8 cellular contexts compared by ENCODE assay signal in the genomic region with DNA sequence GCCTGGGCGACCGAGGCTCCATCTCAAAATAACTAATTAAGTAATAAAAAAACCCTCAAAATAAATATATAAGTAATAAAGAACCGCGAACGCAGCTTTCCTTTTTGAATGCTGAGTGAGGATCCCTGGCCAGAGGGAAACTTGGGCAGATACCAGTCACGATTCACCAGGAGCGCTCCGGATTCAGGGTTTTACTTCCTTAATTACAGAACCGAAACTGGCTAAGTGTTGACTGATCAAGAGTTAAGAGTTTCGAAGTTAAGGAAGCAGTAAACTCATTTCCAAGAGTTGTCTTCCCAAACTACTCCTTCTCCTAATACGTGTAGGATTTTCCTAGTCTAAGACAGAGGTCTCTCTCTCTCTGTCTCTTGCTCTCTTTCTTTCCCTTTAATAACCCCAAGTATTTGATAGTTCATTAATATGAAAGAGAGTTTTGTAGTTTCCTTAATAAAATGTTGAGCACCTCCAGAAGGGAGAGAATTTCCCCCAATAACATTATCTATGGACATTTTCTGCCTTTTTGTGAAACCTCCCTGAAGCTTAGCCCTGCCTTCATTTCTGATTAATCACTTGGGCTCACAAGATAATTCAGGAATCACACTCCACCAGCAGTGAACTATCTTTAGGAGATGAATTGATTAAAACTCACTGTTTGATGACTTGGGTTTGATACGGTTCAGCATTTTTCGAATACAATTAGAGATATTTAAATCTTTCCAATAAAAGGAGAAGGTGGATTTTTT.
A peak's percentile ranks its signal among the peaks of the same experiment; 100 is the strongest.
DNase-seq lines count a peak whose midpoint lies in the region; ATAC-seq and TF ChIP-seq lines count a peak whose summit lies in the region.

No MANE protein-coding gene starts in this region.

- BruUV-seq in Panc1 (replicated peaks; lab: Mats Ljungman, UMichigan): TSS peak; percentile 89

- DNase-seq in GM12865 (ENCODE audit: low read depth): peak; percentile 62
- DNase-seq in Panc1 (ENCODE audit: low read depth, low spot score): no peak
- DNase-seq in germinal center (ENCODE audit: low spot score): peak; percentile 40
- no peak for DNase-seq in sciatic nerve (ENCODE audit: low spot score)
- no peak for DNase-seq in glomerular visceral epithelial cell (ENCODE audit: extremely low spot score)
- DNase-seq in HCEC 1CT: no peak
- no peak for DNase-seq in AG20443 (ENCODE audit: low spot score)
- DNase-seq in mesenteric fat pad (ENCODE audit: low spot score): no peak

- peak overlapping the region; percentile 100 for H3K27ac ChIP-seq in Panc1 (ENCODE audit: low read length)

- H3K4me3 ChIP-seq in GM12865 (ENCODE audit: low read depth, low read length): peak overlapping the region; percentile 40
- H3K4me3 ChIP-seq in Panc1 (ENCODE audit: low read depth in 2 of 2, low read length in 2 of 2): peak overlapping the region; percentile 4 to 36; a peak in 3 of 4 replicates

- no peaks in the 10 kb centered on the region for H3K27me3 ChIP-seq in Panc1 (ENCODE audit: control insufficient read depth, insufficient read depth, low read length)

- peaks cover 62% of the 10 kb centered on the region for H3K4me1 ChIP-seq in Panc1 (ENCODE audit: control insufficient read depth, insufficient read depth, low read length)

- intact Hi-C loops in Panc1 (cut with micrococcal nuclease; ENCODE audit: unreplicated experiment): loop anchor here (5.0 kb wide), 1 partner anchor 33 kb away; no protein-coding TSS in a partner anchor
- intact Hi-C loops in sciatic nerve (cut with DNase I): no loop called here

- no peak for TF ChIP-seq CTCF in GM12865 (IDR thresholded peaks at IDR 0.05; ENCODE audit: insufficient read depth, low read depth, low read length, missing control alignments)
- TF ChIP-seq CTCF in Panc1 (IDR thresholded peaks at IDR 0.05): no peak

- in situ Hi-C loops in Panc1 (cut with HindIII; ENCODE audit: low pct_unique_long_range_greater_than_20kb, low sequenced_read_pairs): no loop called here

- H3K9me3 ChIP-seq in Panc1 (ENCODE audit: control insufficient read depth, insufficient read depth, low read depth, low read length): no peaks in the 10 kb centered on the region

- peak; percentile 65 for ATAC-seq in Panc1
- ATAC-seq in sciatic nerve: peak; percentile 43

- POLR2A ChIA-PET in Panc1 (lab: Charles Lee): interaction anchor here (0.9 to 1.1 kb wide), 2 partner anchors 32 to 58 kb away, joined by 3 read pairs; no protein-coding TSS in a partner anchor

- CTCF ChIA-PET in Panc1 (lab: Charles Lee): interaction anchor here (0.7 kb wide), 1 partner anchor 215 kb away, joined by 4 read pairs; no protein-coding TSS in a partner anchor

- H3K36me3 ChIP-seq in Panc1 (ENCODE audit: control insufficient read depth, insufficient read depth, low read length): no peaks in the 10 kb centered on the region

Comparison
In these comparisons a context has a peak if more than half of its experiments do, and no peak if none do; other contexts are left out.
1. DNase-seq: peak in GM12865 (single experiment) and germinal center (single experiment); none in Panc1 (single experiment), sciatic nerve (single experiment), glomerular visceral epithelial cell (single experiment), HCEC 1CT (single experiment), AG20443 (single experiment) and mesenteric fat pad (single experiment).